ENCODE assay signal across 1 cellular context in the genomic region with DNA sequence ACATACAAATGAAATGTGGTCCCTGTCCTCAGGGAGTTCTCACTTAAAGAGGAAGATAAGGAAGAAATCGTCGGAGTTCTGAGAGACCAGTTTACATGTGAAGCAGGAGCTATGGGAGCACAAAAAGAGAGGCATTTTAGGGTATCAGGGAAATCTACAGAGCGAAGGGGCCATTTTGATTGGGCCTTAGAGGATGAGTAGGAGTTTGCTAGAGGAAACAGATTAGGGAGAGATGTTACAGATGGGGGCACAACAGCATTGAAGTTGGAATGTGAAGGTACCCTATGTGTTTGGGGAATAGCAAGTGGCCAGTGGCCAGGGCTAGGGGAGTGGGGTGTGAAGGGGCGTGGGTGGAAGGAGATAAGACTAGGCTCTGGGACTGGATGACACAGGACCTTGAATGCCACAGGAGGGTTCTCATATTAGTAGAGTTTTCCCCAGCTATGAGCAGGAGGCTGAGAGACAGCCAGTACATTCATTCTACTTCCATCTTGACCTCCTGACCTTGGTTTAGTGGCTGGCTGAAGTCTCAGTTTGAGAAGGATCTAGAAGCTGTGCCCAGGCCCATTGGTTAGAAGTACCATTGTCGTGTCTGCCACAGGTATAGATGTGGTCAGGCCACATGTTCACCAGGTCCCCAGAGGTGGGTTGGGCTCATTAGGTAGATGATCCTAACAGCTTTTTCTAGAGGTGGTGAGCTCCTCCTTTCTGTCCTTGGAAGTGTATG.
TF ChIP-seq lines count a peak whose summit lies in the region.

No MANE protein-coding gene starts in this region.

TF ChIP-seq in GM12878, 131 proteins besides CTCF, POLR2A, EP300 and RAD21 (continued from another document and continues in another):
- TF ChIP-seq, protein P1, sequence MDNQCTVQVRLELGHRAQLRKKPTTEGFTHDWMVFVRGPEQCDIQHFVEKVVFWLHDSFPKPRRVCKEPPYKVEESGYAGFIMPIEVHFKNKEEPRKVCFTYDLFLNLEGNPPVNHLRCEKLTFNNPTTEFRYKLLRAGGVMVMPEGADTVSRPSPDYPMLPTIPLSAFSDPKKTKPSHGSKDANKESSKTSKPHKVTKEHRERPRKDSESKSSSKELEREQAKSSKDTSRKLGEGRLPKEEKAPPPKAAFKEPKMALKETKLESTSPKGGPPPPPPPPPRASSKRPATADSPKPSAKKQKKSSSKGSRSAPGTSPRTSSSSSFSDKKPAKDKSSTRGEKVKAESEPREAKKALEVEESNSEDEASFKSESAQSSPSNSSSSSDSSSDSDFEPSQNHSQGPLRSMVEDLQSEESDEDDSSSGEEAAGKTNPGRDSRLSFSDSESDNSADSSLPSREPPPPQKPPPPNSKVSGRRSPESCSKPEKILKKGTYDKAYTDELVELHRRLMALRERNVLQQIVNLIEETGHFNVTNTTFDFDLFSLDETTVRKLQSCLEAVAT (IDR thresholded peaks at IDR 0.05), result peak; percentile 53; the same call in 1 of the 2 replicates
- TF ChIP-seq, protein P2, sequence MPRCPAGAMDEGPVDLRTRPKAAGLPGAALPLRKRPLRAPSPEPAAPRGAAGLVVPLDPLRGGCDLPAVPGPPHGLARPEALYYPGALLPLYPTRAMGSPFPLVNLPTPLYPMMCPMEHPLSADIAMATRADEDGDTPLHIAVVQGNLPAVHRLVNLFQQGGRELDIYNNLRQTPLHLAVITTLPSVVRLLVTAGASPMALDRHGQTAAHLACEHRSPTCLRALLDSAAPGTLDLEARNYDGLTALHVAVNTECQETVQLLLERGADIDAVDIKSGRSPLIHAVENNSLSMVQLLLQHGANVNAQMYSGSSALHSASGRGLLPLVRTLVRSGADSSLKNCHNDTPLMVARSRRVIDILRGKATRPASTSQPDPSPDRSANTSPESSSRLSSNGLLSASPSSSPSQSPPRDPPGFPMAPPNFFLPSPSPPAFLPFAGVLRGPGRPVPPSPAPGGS (IDR thresholded peaks at IDR 0.05; ENCODE audit: borderline replicate concordance, insufficient read depth, low read depth, low read length, poor library complexity, severe bottlenecking), result no peak
- TF ChIP-seq, protein P3, sequence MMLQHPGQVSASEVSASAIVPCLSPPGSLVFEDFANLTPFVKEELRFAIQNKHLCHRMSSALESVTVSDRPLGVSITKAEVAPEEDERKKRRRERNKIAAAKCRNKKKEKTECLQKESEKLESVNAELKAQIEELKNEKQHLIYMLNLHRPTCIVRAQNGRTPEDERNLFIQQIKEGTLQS (IDR thresholded peaks at IDR 0.05; ENCODE audit: borderline replicate concordance, extremely low read depth, low read depth, low read length), result no peak
- no peak for TF ChIP-seq HDGF (IDR thresholded peaks at IDR 0.05)
- TF ChIP-seq, protein P4, sequence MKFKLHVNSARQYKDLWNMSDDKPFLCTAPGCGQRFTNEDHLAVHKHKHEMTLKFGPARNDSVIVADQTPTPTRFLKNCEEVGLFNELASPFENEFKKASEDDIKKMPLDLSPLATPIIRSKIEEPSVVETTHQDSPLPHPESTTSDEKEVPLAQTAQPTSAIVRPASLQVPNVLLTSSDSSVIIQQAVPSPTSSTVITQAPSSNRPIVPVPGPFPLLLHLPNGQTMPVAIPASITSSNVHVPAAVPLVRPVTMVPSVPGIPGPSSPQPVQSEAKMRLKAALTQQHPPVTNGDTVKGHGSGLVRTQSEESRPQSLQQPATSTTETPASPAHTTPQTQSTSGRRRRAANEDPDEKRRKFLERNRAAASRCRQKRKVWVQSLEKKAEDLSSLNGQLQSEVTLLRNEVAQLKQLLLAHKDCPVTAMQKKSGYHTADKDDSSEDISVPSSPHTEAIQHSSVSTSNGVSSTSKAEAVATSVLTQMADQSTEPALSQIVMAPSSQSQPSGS (IDR thresholded peaks at IDR 0.05; ENCODE audit: low read length), result no peak
- TF ChIP-seq, protein P5, sequence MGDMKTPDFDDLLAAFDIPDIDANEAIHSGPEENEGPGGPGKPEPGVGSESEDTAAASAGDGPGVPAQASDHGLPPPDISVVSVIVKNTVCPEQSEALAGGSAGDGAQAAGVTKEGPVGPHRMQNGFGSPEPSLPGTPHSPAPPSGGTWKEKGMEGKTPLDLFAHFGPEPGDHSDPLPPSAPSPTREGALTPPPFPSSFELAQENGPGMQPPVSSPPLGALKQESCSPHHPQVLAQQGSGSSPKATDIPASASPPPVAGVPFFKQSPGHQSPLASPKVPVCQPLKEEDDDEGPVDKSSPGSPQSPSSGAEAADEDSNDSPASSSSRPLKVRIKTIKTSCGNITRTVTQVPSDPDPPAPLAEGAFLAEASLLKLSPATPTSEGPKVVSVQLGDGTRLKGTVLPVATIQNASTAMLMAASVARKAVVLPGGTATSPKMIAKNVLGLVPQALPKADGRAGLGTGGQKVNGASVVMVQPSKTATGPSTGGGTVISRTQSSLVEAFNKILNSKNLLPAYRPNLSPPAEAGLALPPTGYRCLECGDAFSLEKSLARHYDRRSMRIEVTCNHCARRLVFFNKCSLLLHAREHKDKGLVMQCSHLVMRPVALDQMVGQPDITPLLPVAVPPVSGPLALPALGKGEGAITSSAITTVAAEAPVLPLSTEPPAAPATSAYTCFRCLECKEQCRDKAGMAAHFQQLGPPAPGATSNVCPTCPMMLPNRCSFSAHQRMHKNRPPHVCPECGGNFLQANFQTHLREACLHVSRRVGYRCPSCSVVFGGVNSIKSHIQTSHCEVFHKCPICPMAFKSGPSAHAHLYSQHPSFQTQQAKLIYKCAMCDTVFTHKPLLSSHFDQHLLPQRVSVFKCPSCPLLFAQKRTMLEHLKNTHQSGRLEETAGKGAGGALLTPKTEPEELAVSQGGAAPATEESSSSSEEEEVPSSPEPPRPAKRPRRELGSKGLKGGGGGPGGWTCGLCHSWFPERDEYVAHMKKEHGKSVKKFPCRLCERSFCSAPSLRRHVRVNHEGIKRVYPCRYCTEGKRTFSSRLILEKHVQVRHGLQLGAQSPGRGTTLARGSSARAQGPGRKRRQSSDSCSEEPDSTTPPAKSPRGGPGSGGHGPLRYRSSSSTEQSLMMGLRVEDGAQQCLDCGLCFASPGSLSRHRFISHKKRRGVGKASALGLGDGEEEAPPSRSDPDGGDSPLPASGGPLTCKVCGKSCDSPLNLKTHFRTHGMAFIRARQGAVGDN (IDR thresholded peaks at IDR 0.05), result no peak
- no peak for TF ChIP-seq RELA (IDR thresholded peaks at IDR 0.05; ENCODE audit: borderline replicate concordance, partially characterized antibody)
- no peak for TF ChIP-seq RBBP5 (conservative IDR thresholded peaks at IDR 0.05)
- no peak for TF ChIP-seq ZNF217 (IDR thresholded peaks at IDR 0.05)
- no peak for TF ChIP-seq NFXL1 (IDR thresholded peaks at IDR 0.05; ENCODE audit: borderline replicate concordance)
- TF ChIP-seq ZNF622 (IDR thresholded peaks at IDR 0.05), result no peak
- TF ChIP-seq SMARCA5 (IDR thresholded peaks at IDR 0.05), result peak; percentile 51; the same call in 1 of the 2 replicates
- TF ChIP-seq NRF1 (conservative IDR thresholded peaks at IDR 0.05; ENCODE audit: low read depth, low read length), result no peak
- peak; percentile 42 to 53; a peak in 2 of 4 replicates for TF ChIP-seq IKZF2 (IDR thresholded peaks at IDR 0.05)
- no peak for TF ChIP-seq RB1 (IDR thresholded peaks at IDR 0.05; ENCODE audit: borderline replicate concordance)
- TF ChIP-seq ZNF274 (IDR thresholded peaks at IDR 0.05; ENCODE audit: insufficient read depth, insufficient read length), result no peak
- TF ChIP-seq LARP7 (IDR thresholded peaks at IDR 0.05), result no peak
- TF ChIP-seq, protein P6, sequence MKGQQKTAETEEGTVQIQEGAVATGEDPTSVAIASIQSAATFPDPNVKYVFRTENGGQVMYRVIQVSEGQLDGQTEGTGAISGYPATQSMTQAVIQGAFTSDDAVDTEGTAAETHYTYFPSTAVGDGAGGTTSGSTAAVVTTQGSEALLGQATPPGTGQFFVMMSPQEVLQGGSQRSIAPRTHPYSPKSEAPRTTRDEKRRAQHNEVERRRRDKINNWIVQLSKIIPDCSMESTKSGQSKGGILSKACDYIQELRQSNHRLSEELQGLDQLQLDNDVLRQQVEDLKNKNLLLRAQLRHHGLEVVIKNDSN (IDR thresholded peaks at IDR 0.05; ENCODE audit: borderline replicate concordance, extremely low read length, insufficient read depth, low read depth, low read length), result no peak
- TF ChIP-seq, protein P7, sequence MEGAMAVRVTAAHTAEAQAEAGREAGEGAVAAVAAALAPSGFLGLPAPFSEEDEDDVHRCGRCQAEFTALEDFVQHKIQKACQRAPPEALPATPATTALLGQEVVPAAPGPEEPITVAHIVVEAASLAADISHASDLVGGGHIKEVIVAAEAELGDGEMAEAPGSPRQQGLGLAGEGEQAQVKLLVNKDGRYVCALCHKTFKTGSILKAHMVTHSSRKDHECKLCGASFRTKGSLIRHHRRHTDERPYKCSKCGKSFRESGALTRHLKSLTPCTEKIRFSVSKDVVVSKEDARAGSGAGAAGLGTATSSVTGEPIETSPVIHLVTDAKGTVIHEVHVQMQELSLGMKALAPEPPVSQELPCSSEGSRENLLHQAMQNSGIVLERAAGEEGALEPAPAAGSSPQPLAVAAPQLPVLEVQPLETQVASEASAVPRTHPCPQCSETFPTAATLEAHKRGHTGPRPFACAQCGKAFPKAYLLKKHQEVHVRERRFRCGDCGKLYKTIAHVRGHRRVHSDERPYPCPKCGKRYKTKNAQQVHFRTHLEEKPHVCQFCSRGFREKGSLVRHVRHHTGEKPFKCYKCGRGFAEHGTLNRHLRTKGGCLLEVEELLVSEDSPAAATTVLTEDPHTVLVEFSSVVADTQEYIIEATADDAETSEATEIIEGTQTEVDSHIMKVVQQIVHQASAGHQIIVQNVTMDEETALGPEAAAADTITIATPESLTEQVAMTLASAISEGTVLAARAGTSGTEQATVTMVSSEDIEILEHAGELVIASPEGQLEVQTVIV (IDR thresholded peaks at IDR 0.05; ENCODE audit: borderline replicate concordance, partially characterized antibody), result no peak
- no peak for TF ChIP-seq HCFC1 (IDR thresholded peaks at IDR 0.05; ENCODE audit: low read length)
- TF ChIP-seq CEBPB (IDR thresholded peaks at IDR 0.05; ENCODE audit: borderline replicate concordance in 1 of 2, low read depth in 2 of 2, low read length in 2 of 2), result no peak
- TF ChIP-seq BHLHE40 (IDR thresholded peaks at IDR 0.05; ENCODE audit: borderline replicate concordance in 1 of 2, low read depth in 2 of 2, low read length in 1 of 2), result peak in 1 of 2 experiments; percentile 39; a peak in 1 of 4 replicates
- TF ChIP-seq, protein P8, sequence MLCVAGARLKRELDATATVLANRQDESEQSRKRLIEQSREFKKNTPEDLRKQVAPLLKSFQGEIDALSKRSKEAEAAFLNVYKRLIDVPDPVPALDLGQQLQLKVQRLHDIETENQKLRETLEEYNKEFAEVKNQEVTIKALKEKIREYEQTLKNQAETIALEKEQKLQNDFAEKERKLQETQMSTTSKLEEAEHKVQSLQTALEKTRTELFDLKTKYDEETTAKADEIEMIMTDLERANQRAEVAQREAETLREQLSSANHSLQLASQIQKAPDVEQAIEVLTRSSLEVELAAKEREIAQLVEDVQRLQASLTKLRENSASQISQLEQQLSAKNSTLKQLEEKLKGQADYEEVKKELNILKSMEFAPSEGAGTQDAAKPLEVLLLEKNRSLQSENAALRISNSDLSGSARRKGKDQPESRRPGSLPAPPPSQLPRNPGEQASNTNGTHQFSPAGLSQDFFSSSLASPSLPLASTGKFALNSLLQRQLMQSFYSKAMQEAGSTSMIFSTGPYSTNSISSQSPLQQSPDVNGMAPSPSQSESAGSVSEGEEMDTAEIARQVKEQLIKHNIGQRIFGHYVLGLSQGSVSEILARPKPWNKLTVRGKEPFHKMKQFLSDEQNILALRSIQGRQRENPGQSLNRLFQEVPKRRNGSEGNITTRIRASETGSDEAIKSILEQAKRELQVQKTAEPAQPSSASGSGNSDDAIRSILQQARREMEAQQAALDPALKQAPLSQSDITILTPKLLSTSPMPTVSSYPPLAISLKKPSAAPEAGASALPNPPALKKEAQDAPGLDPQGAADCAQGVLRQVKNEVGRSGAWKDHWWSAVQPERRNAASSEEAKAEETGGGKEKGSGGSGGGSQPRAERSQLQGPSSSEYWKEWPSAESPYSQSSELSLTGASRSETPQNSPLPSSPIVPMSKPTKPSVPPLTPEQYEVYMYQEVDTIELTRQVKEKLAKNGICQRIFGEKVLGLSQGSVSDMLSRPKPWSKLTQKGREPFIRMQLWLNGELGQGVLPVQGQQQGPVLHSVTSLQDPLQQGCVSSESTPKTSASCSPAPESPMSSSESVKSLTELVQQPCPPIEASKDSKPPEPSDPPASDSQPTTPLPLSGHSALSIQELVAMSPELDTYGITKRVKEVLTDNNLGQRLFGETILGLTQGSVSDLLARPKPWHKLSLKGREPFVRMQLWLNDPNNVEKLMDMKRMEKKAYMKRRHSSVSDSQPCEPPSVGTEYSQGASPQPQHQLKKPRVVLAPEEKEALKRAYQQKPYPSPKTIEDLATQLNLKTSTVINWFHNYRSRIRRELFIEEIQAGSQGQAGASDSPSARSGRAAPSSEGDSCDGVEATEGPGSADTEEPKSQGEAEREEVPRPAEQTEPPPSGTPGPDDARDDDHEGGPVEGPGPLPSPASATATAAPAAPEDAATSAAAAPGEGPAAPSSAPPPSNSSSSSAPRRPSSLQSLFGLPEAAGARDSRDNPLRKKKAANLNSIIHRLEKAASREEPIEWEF (IDR thresholded peaks at IDR 0.05; ENCODE audit: insufficient replicate concordance, low read depth, low read length), result no peak
- TF ChIP-seq, protein P9, sequence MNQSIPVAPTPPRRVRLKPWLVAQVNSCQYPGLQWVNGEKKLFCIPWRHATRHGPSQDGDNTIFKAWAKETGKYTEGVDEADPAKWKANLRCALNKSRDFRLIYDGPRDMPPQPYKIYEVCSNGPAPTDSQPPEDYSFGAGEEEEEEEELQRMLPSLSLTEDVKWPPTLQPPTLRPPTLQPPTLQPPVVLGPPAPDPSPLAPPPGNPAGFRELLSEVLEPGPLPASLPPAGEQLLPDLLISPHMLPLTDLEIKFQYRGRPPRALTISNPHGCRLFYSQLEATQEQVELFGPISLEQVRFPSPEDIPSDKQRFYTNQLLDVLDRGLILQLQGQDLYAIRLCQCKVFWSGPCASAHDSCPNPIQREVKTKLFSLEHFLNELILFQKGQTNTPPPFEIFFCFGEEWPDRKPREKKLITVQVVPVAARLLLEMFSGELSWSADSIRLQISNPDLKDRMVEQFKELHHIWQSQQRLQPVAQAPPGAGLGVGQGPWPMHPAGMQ (IDR thresholded peaks at IDR 0.05; ENCODE audit: borderline replicate concordance), result no peak
- no peak for TF ChIP-seq ESRRA (IDR thresholded peaks at IDR 0.05; ENCODE audit: low read length)
- TF ChIP-seq, protein P10, sequence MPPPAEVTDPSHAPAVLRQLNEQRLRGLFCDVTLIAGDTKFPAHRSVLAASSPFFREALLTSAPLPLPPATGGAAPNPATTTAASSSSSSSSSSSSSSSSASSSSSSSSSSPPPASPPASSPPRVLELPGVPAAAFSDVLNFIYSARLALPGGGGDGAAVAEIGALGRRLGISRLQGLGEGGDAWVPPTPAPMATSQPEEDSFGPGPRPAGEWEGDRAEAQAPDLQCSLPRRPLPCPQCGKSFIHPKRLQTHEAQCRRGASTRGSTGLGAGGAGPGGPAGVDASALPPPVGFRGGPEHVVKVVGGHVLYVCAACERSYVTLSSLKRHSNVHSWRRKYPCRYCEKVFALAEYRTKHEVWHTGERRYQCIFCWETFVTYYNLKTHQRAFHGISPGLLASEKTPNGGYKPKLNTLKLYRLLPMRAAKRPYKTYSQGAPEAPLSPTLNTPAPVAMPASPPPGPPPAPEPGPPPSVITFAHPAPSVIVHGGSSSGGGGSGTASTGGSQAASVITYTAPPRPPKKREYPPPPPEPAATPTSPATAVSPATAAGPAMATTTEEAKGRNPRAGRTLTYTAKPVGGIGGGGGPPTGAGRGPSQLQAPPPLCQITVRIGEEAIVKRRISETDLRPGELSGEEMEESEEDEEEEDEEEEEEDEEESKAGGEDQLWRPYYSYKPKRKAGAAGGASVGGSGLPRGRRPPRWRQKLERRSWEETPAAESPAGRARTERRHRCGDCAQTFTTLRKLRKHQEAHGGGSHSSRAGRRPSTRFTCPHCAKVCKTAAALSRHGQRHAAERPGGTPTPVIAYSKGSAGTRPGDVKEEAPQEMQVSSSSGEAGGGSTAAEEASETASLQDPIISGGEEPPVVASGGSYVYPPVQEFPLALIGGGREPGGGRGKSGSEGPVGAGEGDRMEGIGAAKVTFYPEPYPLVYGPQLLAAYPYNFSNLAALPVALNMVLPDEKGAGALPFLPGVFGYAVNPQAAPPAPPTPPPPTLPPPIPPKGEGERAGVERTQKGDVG (CRISPR knock-in tag; IDR thresholded peaks at IDR 0.05), result no peak
- TF ChIP-seq CBFB (IDR thresholded peaks at IDR 0.05; ENCODE audit: low read depth), result no peak
